1 cellular context compared by ENCODE assay signal in the genomic region with DNA sequence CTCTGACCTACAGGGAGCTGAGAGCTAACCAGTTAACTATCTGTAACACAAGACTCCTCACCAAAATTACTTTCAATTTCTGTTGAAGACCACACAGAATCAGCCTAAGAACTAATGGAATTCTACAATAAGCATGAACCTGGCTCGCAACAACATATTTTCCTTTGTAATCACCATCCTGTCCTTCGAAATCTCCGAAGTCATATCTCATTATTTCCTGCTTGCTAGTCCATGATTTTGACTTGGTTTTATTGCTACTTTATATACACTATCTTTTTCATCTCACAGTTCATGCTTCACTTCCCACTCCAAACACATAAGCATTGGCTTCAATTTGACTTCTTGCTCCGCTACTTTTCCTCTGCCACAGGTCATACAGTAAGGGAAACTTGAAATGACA.
TF ChIP-seq lines count a peak whose summit lies in the region.

No MANE protein-coding gene starts in this region.

TF ChIP-seq in SK-N-SH treated with all-trans-retinoic acid at 6 μM for 48 hours, 23 proteins besides CTCF, POLR2A, EP300 and RAD21 (continued from another document):
- TF ChIP-seq TSHZ2 (CRISPR knock-in tag; IDR thresholded peaks at IDR 0.05) (no peak), OSR1 (CRISPR knock-in tag; IDR thresholded peaks at IDR 0.05) (no peak), RARB (CRISPR knock-in tag; IDR thresholded peaks at IDR 0.05) (no peak), TCF4 (CRISPR knock-in tag; IDR thresholded peaks at IDR 0.05; ENCODE audit: borderline replicate concordance) (no peak), ZFP30 (CRISPR knock-in tag; IDR thresholded peaks at IDR 0.05) (no peak), CSRNP3 (CRISPR knock-in tag; IDR thresholded peaks at IDR 0.05) (no peak), ZNF70 (CRISPR knock-in tag; IDR thresholded peaks at IDR 0.05) (no peak), ESRRG (CRISPR knock-in tag; IDR thresholded peaks at IDR 0.05) (no peak)
TF ChIP-seq in SK-N-SH treated with all-trans-retinoic acid at 6 μM for 48 hours: peak in this region for 0.
